Comparison of ENCODE assay signal across 9 cellular contexts in the genomic region with DNA sequence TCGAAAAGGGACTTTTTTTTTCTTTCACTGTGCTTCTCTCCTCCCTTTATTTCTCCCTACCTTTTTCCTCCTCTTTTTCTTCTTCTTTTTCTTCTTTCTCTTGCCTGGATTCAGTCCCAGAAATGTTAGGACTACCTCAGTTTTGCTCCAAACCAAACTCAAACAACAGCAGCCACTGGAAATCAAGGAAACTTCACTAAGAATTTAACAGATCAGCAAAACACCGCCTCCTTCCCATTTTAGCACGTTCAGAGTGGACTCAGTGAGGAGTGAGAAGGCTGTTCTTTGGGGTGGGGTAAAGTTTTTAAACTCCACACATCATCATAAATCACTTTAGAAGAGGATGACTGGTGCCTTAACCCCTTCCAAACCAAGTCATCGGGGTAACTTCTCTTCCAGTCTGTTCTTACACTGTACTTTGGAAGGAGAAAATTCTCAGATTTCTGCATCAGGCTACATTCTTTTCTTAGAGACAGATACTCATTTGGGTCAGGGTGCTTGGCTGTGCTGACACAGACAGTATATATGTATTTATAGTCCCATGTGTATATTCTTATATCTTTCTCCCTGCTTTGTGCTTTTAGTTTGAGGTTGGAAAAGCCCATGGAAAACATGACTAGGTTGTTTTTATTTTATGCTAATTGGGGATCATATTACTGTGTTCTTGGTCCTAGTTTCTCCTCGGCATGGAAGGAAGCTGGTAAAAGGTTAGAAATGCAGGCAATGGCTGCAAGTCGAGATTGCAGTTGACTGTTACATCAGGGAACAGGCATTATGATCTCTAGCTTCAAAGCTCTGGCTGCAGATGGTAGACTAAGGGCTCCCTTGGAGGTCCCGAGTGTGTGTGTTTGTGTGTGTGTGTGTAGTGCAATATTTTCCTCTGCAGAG. TPM values are rescaled to one million over a fixed set of nuclear protein-coding genes. Genes with fewer than 3 reads are reported as not detected.
DNase-seq lines count a peak whose midpoint lies in the region; ATAC-seq and TF ChIP-seq lines count a peak whose summit lies in the region.
"Had no signal": no experiment of that assay in that cellular context is flagged by ENCODE, and none has a peak within 500 bp of the region (broad histone marks: within the 10 kb centered on the region; RNA-seq: fewer than 3 reads in every experiment).

A gene with protein sequence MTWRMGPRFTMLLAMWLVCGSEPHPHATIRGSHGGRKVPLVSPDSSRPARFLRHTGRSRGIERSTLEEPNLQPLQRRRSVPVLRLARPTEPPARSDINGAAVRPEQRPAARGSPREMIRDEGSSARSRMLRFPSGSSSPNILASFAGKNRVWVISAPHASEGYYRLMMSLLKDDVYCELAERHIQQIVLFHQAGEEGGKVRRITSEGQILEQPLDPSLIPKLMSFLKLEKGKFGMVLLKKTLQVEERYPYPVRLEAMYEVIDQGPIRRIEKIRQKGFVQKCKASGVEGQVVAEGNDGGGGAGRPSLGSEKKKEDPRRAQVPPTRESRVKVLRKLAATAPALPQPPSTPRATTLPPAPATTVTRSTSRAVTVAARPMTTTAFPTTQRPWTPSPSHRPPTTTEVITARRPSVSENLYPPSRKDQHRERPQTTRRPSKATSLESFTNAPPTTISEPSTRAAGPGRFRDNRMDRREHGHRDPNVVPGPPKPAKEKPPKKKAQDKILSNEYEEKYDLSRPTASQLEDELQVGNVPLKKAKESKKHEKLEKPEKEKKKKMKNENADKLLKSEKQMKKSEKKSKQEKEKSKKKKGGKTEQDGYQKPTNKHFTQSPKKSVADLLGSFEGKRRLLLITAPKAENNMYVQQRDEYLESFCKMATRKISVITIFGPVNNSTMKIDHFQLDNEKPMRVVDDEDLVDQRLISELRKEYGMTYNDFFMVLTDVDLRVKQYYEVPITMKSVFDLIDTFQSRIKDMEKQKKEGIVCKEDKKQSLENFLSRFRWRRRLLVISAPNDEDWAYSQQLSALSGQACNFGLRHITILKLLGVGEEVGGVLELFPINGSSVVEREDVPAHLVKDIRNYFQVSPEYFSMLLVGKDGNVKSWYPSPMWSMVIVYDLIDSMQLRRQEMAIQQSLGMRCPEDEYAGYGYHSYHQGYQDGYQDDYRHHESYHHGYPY (minus strand): TSS at position 280 of the 888 bp plus-strand sequence. CDS start 1,238 bp downstream, outside the sequence.

- H3K9me3 ChIP-seq in RWPE2 (ENCODE audit: severe bottlenecking): no peaks in the 10 kb centered on the region
- H3K9me3 ChIP-seq in ovary: no peaks in the 10 kb centered on the region

- H3K36me3 ChIP-seq in RWPE2 (ENCODE audit: low read depth) (no peaks in the 10 kb centered on the region), ovary (no peaks in the 10 kb centered on the region)

- intact Hi-C loops in ovary (cut with DNase I): loop anchor here (5.0 to 10.0 kb wide), 7 partner anchors 56 to 344 kb away; a partner anchor contains a TSS

- H3K4me1 ChIP-seq in RWPE2 (ENCODE audit: insufficient read depth, poor library complexity, severe bottlenecking) (peaks cover 28% of the 10 kb centered on the region), ovary (ENCODE audit: insufficient read depth) (peaks cover 11% of the 10 kb centered on the region)

- H3K27ac ChIP-seq in RWPE2 (ENCODE audit: poor library complexity, severe bottlenecking) (peak within 1 kb of the TSS; percentile 79), ovary (peak within 1 kb of the TSS; percentile 39 to 76)

- DNase-seq in EH (ENCODE audit: low read depth): peak; percentile 96
- no peak for DNase-seq in RWPE2 (ENCODE audit: low spot score)
- DNase-seq in fibroblast of peridontal ligament (ENCODE audit: extremely low read depth): peak; percentile 91
- DNase-seq in ovary: peak in 2 of 5 donors; percentile 25 to 53
- no peak for DNase-seq in NCI-H128 (lab: John Stamatoyannopoulos, UW; ENCODE audit: unreplicated experiment)
- DNase-seq in DMS153 (lab: John Stamatoyannopoulos, UW): no peak
- no peak for DNase-seq in central memory CD4-positive, alpha-beta T cell
- DNase-seq: activated CD4-positive, alpha-beta memory T cell treated with anti-CD3 and anti-CD28 coated beads for 36 hours had no signal

- WGBS in ovary, 3 donors: 2 to 5% (median 3%) methylated on average over 7 of the region's 7 CpGs

- no peaks in the 10 kb centered on the region for H3K27me3 ChIP-seq in RWPE2 (ENCODE audit: insufficient read depth, poor library complexity, severe bottlenecking)
- H3K27me3 ChIP-seq in ovary: no peaks in the 10 kb centered on the region

- TF ChIP-seq EP300 in ovary (IDR thresholded peaks at IDR 0.05): no peak

- TF ChIP-seq CTCF in RWPE2 (IDR thresholded peaks at IDR 0.05; ENCODE audit: poor library complexity, severe bottlenecking) (no peak), ovary (IDR thresholded peaks at IDR 0.05) (peak in 1 of 3 donors; percentile 2)

- TF ChIP-seq POLR2A in ovary (IDR thresholded peaks at IDR 0.05): peak; percentile 63

- H3K4me3 ChIP-seq in RWPE2 (ENCODE audit: severe bottlenecking) (peak within 1 kb of the TSS; percentile 25), ovary (peak within 1 kb of the TSS; percentile 35)

- ATAC-seq in RWPE2 (ENCODE audit: low read depth) (peak; percentile 73), GM21529 (IDR thresholded peaks at IDR 0.05; ENCODE audit: unreplicated experiment) (no peak)

RNA-seq across cellular contexts. Expression of the gene that starts here (rescaled TPM):
- 100 to 1,000 TPM in 3 of 7 donors, 10 to 100 TPM in 4; 13.2 to 256 (median 92.2) TPM for total RNA-seq in ovary
- 100 to 1,000 TPM in 1 of 2 donors, 10 to 100 TPM in 1; 61.4 to 539 TPM for polyA plus RNA-seq in ovary
- total RNA-seq: activated CD4-positive, alpha-beta memory T cell treated with anti-CD3 and anti-CD28 coated beads for 36 hours had no signal

Comparison
In these comparisons a context has a peak if more than half of its experiments do, and no peak if none do; other contexts are left out.
1. DNase-seq: peak in EH (single experiment) and fibroblast of peridontal ligament (single experiment); none in RWPE2 (single experiment), NCI-H128 (single experiment), DMS153 (single experiment) and central memory CD4-positive, alpha-beta T cell (single experiment).